Comparison of ENCODE assay signal across 20 cellular contexts in genomic region chr5:23730023-23730422, GRCh38.
"Had no signal": no experiment of that assay in that cellular context is flagged by ENCODE, and none has a peak within 500 bp of the region (broad histone marks: within the 10 kb centered on the region; RNA-seq: fewer than 3 reads in every experiment).

No MANE protein-coding gene starts in this region.

- H3K27me3 Mint-ChIP-seq: naive thymus-derived CD4-positive, alpha-beta T cell; progenitor cell of endocrine pancreas; stimulated activated naive CD8-positive, alpha-beta T cell treated with anti-CD3 and anti-CD28 coated beads, Interleukin-15, Interleukin-2, amounts not matched to agents 100 ng/mL and 50 ng/mL, for 24 hours had no signal

- H3K4me3 Mint-ChIP-seq: immature natural killer cell; naive thymus-derived CD4-positive, alpha-beta T cell; neural crest cell; stimulated activated naive CD8-positive, alpha-beta T cell treated with anti-CD3 and anti-CD28 coated beads, Interleukin-15, Interleukin-2, amounts not matched to agents 100 ng/mL and 50 ng/mL, for 24 hours had no signal

- H3K9me3 Mint-ChIP-seq: neural crest cell had no signal

- DNase-seq: dermis blood vessel endothelial cell; erythroblast; foreskin keratinocyte; immature natural killer cell; left ventricle myocardium inferior; mesenchymal stem cell; naive thymus-derived CD4-positive, alpha-beta T cell; occipital lobe; pancreas; right cardiac atrium; small intestine; stimulated activated CD4-positive, alpha-beta T cell treated with anti-CD3 and anti-CD28 coated beads, Interleukin-12 subunit alpha, Interleukin-12 subunit beta, amount 100 ng/mL, for 4 hours; stimulated activated CD4-positive, alpha-beta T cell treated with anti-CD3 and anti-CD28 coated beads, Interleukin-2, amount 100 ng/mL, for 48 hours; tibial artery; upper lobe of left lung; uterus had no signal

- H3K36me3 ChIP-seq: left ventricle myocardium inferior, pancreas, tibial artery, upper lobe of left lung, uterus had no signal

- H3K4me1 Mint-ChIP-seq: immature natural killer cell; naive thymus-derived CD4-positive, alpha-beta T cell; neural crest cell had no signal

- H3K4me1 ChIP-seq: foreskin keratinocyte, left ventricle myocardium inferior, pancreas, tibial artery, upper lobe of left lung, uterus had no signal

- H3K27ac ChIP-seq: foreskin keratinocyte, left ventricle myocardium inferior, pancreas, tibial artery, upper lobe of left lung, uterus had no signal

- H3K4me3 ChIP-seq: left ventricle myocardium inferior, lung, pancreas, tibial artery, upper lobe of left lung, uterus had no signal

- H3K36me3 Mint-ChIP-seq: immature natural killer cell had no signal

- H3K27ac Mint-ChIP-seq: immature natural killer cell; naive thymus-derived CD4-positive, alpha-beta T cell; progenitor cell of endocrine pancreas; stimulated activated naive CD8-positive, alpha-beta T cell treated with anti-CD3 and anti-CD28 coated beads, Interleukin-15, Interleukin-2, amounts not matched to agents 100 ng/mL and 50 ng/mL, for 24 hours had no signal

- H3K27me3 ChIP-seq: foreskin keratinocyte, pancreas, tibial artery, upper lobe of left lung, uterus had no signal

- H3K9me3 ChIP-seq: pancreas, tibial artery, upper lobe of left lung, uterus had no signal

- ATAC-seq: foreskin keratinocyte; naive thymus-derived CD4-positive, alpha-beta T cell; pancreas; right cardiac atrium had no signal
